ENCODE assay signal across 17 cellular contexts in the genomic region with DNA sequence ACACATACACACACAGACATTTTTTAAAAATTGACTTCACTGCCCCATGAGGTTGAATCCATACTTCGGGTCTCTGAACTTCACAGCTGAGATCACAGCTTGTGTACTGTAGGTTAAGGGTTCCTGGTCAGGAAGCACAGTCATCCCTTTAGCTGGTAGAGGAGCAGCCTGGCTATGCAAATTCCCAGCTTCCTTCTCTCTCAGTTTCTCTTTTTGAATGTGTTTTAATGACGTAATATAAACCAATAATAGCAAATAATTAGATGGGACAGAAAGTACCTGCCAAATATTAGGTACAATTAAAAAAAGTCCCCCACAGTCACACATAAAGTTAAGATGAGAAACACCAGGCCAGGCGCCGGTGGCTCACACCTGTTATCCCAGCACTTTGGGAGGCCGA.
"Had no signal": no experiment of that assay in that cellular context is flagged by ENCODE, and none has a peak within 500 bp of the region (broad histone marks: within the 10 kb centered on the region; RNA-seq: fewer than 3 reads in every experiment).

No MANE protein-coding gene starts in this region.

- H3K4me3 ChIP-seq: hepatocyte, skin epidermis, thoracic aorta had no signal

- ATAC-seq: stimulated activated naive CD8-positive, alpha-beta T cell treated with anti-CD3 and anti-CD28 coated beads, Interleukin-15, amount 100 ng/mL, for 72 hours had no signal

- H3K4me2 ChIP-seq: hepatocyte had no signal

- H3K36me3 ChIP-seq: brain microvascular endothelial cell, thoracic aorta had no signal

- H3K4me3 Mint-ChIP-seq: endodermal cell; stimulated activated naive CD8-positive, alpha-beta T cell treated with anti-CD3 and anti-CD28 coated beads, Interleukin-15, amount 100 ng/mL, for 72 hours had no signal

- H3K4me1 Mint-ChIP-seq: endodermal cell; stimulated activated naive CD8-positive, alpha-beta T cell treated with anti-CD3 and anti-CD28 coated beads, Interleukin-15, amount 100 ng/mL, for 72 hours had no signal

- H3K79me2 ChIP-seq: hepatocyte, parathyroid adenoma had no signal

- H3K9me3 ChIP-seq: thoracic aorta had no signal

- H3K27ac Mint-ChIP-seq: activated T-helper 2 cell treated with anti-CD3 and anti-CD28 coated beads, Interferon-gamma antibody, Interleukin-2, Interleukin-4, amounts not matched to agents 10 μg/mL and 5 μg/mL and 100 μg/mL, durations not matched to agents 14 hours and 24 hours and 36 hours; endodermal cell; stimulated activated naive CD8-positive, alpha-beta T cell treated with anti-CD3 and anti-CD28 coated beads, Interleukin-15, amount 100 ng/mL, for 72 hours had no signal

- H3K27ac ChIP-seq: brain microvascular endothelial cell, hepatocyte, parathyroid adenoma, skin epidermis, thoracic aorta had no signal

- H2AFZ ChIP-seq: hepatocyte, parathyroid adenoma had no signal

- H3K27me3 Mint-ChIP-seq: stimulated activated naive CD8-positive, alpha-beta T cell treated with anti-CD3 and anti-CD28 coated beads, Interleukin-15, amount 100 ng/mL, for 72 hours had no signal

- H3K9ac ChIP-seq: parathyroid adenoma had no signal

- DNase-seq: activated CD4-positive, alpha-beta T cell treated with anti-CD3 and anti-CD28 coated beads, Interleukin-2, amount 50 U/mL, for 1 hour; activated CD4-positive, CD25-positive, alpha-beta regulatory T cell; activated naive CD4-positive, alpha-beta T cell treated with anti-CD3 and anti-CD28 coated beads, Interleukin-2, amount 50 U/mL, for 16 hours; amygdala; brain microvascular endothelial cell; cerebellar nuclear complex; endodermal cell; erythroblast; kidney glomerular epithelial cell; retina; stimulated activated CD4-positive, alpha-beta T cell treated with anti-CD3 and anti-CD28 coated beads, Interleukin-4, amount 100 ng/mL, for 4 hours; stimulated activated naive CD8-positive, alpha-beta T cell treated with anti-CD3 and anti-CD28 coated beads, Interleukin-15, amount 100 ng/mL, for 72 hours had no signal

- H3K4me1 ChIP-seq: parathyroid adenoma had no signal

- H3K9me3 Mint-ChIP-seq: activated T-helper 2 cell treated with anti-CD3 and anti-CD28 coated beads, Interferon-gamma antibody, Interleukin-2, Interleukin-4, amounts not matched to agents 10 μg/mL and 5 μg/mL and 100 μg/mL, durations not matched to agents 14 hours and 24 hours and 36 hours had no signal

- H3K27me3 ChIP-seq: brain microvascular endothelial cell, hepatocyte had no signal
